ENCODE assay signal across 12 cellular contexts in the genomic region with DNA sequence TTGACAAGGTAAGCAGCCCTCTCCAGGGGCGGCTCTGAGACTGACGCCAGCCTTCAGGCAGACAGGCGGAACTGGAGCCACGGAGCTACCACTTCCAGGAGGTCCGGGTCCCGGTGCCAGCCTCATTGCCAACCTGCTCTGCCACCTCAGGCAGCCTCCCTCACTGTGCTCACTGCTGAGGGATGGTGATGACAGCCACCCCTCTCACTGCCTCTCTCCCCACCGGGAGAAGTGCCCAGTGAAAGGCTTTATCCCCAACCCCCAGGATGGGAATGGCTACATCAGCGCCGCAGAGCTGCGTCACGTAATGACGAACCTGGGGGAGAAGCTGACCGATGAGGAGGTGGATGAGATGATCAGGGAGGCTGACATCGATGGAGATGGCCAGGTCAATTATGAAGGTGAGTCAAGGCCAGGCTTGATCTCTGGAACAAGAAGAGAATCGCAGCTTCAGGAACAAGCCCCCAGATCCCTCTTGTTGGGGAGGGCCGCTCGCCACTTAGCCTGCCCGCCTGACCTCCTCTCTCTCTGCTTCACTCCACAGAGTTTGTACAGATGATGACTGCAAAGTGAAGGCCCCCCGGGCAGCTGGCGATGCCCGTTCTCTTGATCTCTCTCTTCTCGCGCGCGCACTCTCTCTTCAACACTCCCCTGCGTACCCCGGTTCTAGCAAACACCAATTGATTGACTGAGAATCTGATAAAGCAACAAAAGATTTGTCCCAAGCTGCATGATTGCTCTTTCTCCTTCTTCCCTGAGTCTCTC. TPM values are rescaled to one million over a fixed set of nuclear protein-coding genes. Genes with fewer than 3 reads are reported as not detected.
A peak's percentile ranks its signal among the peaks of the same experiment; 100 is the strongest.
DNase-seq lines count a peak whose midpoint lies in the region; ATAC-seq, FAIRE-seq and TF ChIP-seq lines count a peak whose summit lies in the region.
"Had no signal": no experiment of that assay in that cellular context is flagged by ENCODE, and none has a peak within 500 bp of the region (broad histone marks: within the 10 kb centered on the region; RNA-seq: fewer than 3 reads in every experiment).

No MANE protein-coding gene starts in this region.

- POLR2A ChIA-PET in H1 (lab: Charles Lee; ENCODE audit: partially characterized antibody) = interaction anchor here (2.2 kb wide), 1 partner anchor 13 kb away, joined by 7 read pairs; no protein-coding TSS in a partner anchor

- H3K18ac ChIP-seq in H1 (ENCODE audit: extremely low read depth, low read length) = no peak overlapping the region

- no peak overlapping the region for H3K23ac ChIP-seq in H1 (ENCODE audit: insufficient read length)

- 0 out of 2 replicates have a peak overlapping the region, but pooled peaks have one; percentile 5 for H4K8ac ChIP-seq in H1 (ENCODE audit: extremely low read depth, insufficient read depth, low read length)

- WGBS in H1 (ENCODE audit: extremely low coverage in 1 of 2, insufficient coverage in 1 of 2, insufficient read length in 1 of 2, insufficient replicate concordance in 2 of 2, low coverage in 1 of 2, low lambda C conversion rate in 2 of 2, missing lambda C conversion rate in 1 of 2), 2 experiments = 90% methylated on average over 27 of the region's 27 CpGs; no CpG with 5 or more reads in 1 of the 2 experiments
- 92 to 100% methylated on average over 7 to 27 of the region's 27 CpGs for WGBS in transverse colon (ENCODE audit: low coverage in 1 of 2), 2 donors

- no peak overlapping the region for H4K5ac ChIP-seq in H1 (ENCODE audit: insufficient read length, low read depth, low read length)

- intact Hi-C loops in cardiac septum (cut with DNase I) (no loop called here), Right ventricle myocardium inferior (cut with DNase I) (no loop called here), transverse colon (cut with DNase I; ENCODE audit: low total_unique reads) (no loop called here)

- H3K4me3 ChIP-seq in H1 (ENCODE audit: extremely low read depth in 1 of 4, insufficient read depth in 2 of 4, low read depth in 3 of 4, low read length in 4 of 4) (no peak overlapping the region), transverse colon (no peak overlapping the region)

- no peak for ATAC-seq in Right ventricle myocardium inferior
- ATAC-seq: activated CD4-positive, alpha-beta T cell treated with anti-CD3 and anti-CD28 coated beads for 36 hours had no signal

- H3K36me3 ChIP-seq in H1 (ENCODE audit: control insufficient read depth in 2 of 4, insufficient read depth in 4 of 4, low read length in 3 of 4) (peaks cover 16 to 44% (median 40%) of the 10 kb centered on the region in 4 experiments; a peak in 7 of 8 replicates), transverse colon (peaks cover 0 to 40% (median 13%) of the 10 kb centered on the region in 4 donors)

- no peak overlapping the region for H4K91ac ChIP-seq in H1 (replicated peaks; ENCODE audit: insufficient read length, low read length)

- no peak overlapping the region for H3K56ac ChIP-seq in H1 (replicated peaks; ENCODE audit: insufficient read length, low read depth, low read length)

- no peak overlapping the region for H3K9ac ChIP-seq in H1 (replicated peaks in 1 of 4; ENCODE audit: extremely low read depth in 1 of 4, low read depth in 3 of 4, low read length in 3 of 4)

- H2BK12ac ChIP-seq in H1 (ENCODE audit: low read depth, low read length) = no peak overlapping the region

- TF ChIP-seq CTCF in H1 (IDR thresholded peaks at IDR 0.05; ENCODE audit: control extremely low read depth in 1 of 3, insufficient read depth in 1 of 3, low read depth in 1 of 3, low read length in 3 of 3) (no peak), transverse colon (IDR thresholded peaks at IDR 0.05) (no peak)

- in situ Hi-C loops in transverse colon (cut with MboI; ENCODE audit: low pct_ligation_motif_present in 1 of 4, low pct_unique_long_range_greater_than_20kb in 1 of 4, low sequenced_read_pairs in 3 of 4) = no loop called here

- no peak for FAIRE-seq in H1 (lab: Jason Lieb, UNC)
- FAIRE-seq in GM12892 (lab: Jason Lieb, UNC) = no peak

- no peak overlapping the region for H3K4ac ChIP-seq in H1 (replicated peaks; ENCODE audit: insufficient read length, low read depth, low read length)

- no peaks in the 10 kb centered on the region for H3K23me2 ChIP-seq in H1 (ENCODE audit: low read depth, low read length)

- H3K4me1 ChIP-seq in H1 (replicated peaks in 1 of 4; ENCODE audit: control insufficient read depth in 3 of 4, insufficient read depth in 4 of 4, low read length in 3 of 4) (peaks cover 0 to 5% (median 1%) of the 10 kb centered on the region in 4 experiments; a peak in 2 of 7 replicates), transverse colon (peaks cover 6 to 32% (median 12%) of the 10 kb centered on the region in 4 donors)

- TF ChIP-seq EP300 in H1 (IDR thresholded peaks at IDR 0.05; ENCODE audit: borderline replicate concordance in 1 of 2, low read depth in 2 of 2, low read length in 2 of 2) (no peak), transverse colon (IDR thresholded peaks at IDR 0.05; ENCODE audit: low read depth) (no peak)

- TF ChIP-seq RAD21 in H1 (IDR thresholded peaks at IDR 0.05 in 1 of 2, conservative IDR thresholded peaks at IDR 0.05 in 1 of 2; ENCODE audit: low read depth in 2 of 2, low read length in 2 of 2) = no peak

- H2AK5ac ChIP-seq in H1 (ENCODE audit: low read depth, low read length) = no peak overlapping the region

- no peak for TF ChIP-seq POLR2A in H1 (IDR thresholded peaks at IDR 0.05; ENCODE audit: control extremely low read depth in 1 of 2, low read depth in 2 of 2, low read length in 2 of 2)
- TF ChIP-seq POLR2A in transverse colon (IDR thresholded peaks at IDR 0.05) = no peak
- TF ChIP-seq POLR2A in GM12892 (IDR thresholded peaks at IDR 0.05; ENCODE audit: low read depth, low read length) = no peak

- H2BK5ac ChIP-seq in H1 (ENCODE audit: low read depth, low read length) = no peak overlapping the region

- no peak overlapping the region for H3K14ac ChIP-seq in H1 (ENCODE audit: insufficient read length)

- peaks cover 9 to 24% of the 10 kb centered on the region in 2 experiments for H4K20me1 ChIP-seq in H1 (replicated peaks in 1 of 2; ENCODE audit: control insufficient read depth in 1 of 2, insufficient read depth in 2 of 2, low read length in 2 of 2)

- peaks cover 0 to 12% of the 10 kb centered on the region in 2 experiments; a peak in 2 of 4 replicates for H3K79me2 ChIP-seq in H1 (ENCODE audit: control insufficient read depth in 1 of 2, insufficient read depth in 2 of 2, low read length in 2 of 2)

- CTCF ChIA-PET in H1 (lab: Charles Lee; ENCODE audit: partially characterized antibody) = interaction anchor here (15.6 kb wide), 1 partner anchor 52 kb away, joined by 341 read pairs; a partner anchor contains a TSS

- no peak overlapping the region for H2BK15ac ChIP-seq in H1 (ENCODE audit: low read length)

- H3K27ac ChIP-seq in H1 (ENCODE audit: low read depth, low read length) = no peak overlapping the region
- no peak overlapping the region for H3K27ac ChIP-seq in transverse colon
- H3K27ac ChIP-seq: HL-60 had no signal

- H2BK20ac ChIP-seq in H1 (ENCODE audit: low read length) = no peak overlapping the region

- DNase-seq in cardiac septum (ENCODE audit: low spot score) (peak; percentile 59), Right ventricle myocardium inferior (ENCODE audit: missing footprints) (no peak), H1 (ENCODE audit: low read depth in 1 of 2, low spot score in 2 of 2) (no peak), transverse colon (peak; percentile 7), GM12892 (ENCODE audit: insufficient read length) (no peak)
- no peak for DNase-seq in stimulated activated CD4-positive, alpha-beta T cell treated with anti-CD3 and anti-CD28 coated beads, Interleukin-12 subunit alpha, Interleukin-12 subunit beta, amount 100 ng/mL, for 4 hours
- DNase-seq: activated CD4-positive, alpha-beta T cell treated with anti-CD3 and anti-CD28 coated beads for 36 hours; AML-193; MM.1S had no signal

- H2BK120ac ChIP-seq in H1 (replicated peaks; ENCODE audit: low read depth, low read length) = no peak overlapping the region

- H2AFZ ChIP-seq in H1 (ENCODE audit: low read length) = no peak overlapping the region

- peaks cover 5% of the 10 kb centered on the region for H3K79me1 ChIP-seq in H1 (ENCODE audit: low read depth, low read length)

- H3K9me3 ChIP-seq in H1 (ENCODE audit: insufficient read depth in 2 of 2, low read depth in 1 of 2, low read length in 1 of 2) = no peaks in the 10 kb centered on the region
- H3K9me3 ChIP-seq in transverse colon = no peaks in the 10 kb centered on the region

- no peak overlapping the region for H3K4me2 ChIP-seq in H1 (ENCODE audit: insufficient read depth in 1 of 2, low read depth in 2 of 2, low read length in 2 of 2)

- H3K27me3 ChIP-seq in H1 (replicated peaks in 1 of 4; ENCODE audit: control insufficient read depth in 3 of 4, extremely low read depth in 1 of 4, insufficient read depth in 3 of 4, low read length in 3 of 4) = no peaks in the 10 kb centered on the region
- no peaks in the 10 kb centered on the region for H3K27me3 ChIP-seq in transverse colon

RNA-seq across cellular contexts. Expression of a gene that starts 7.6 kb away (rescaled TPM):
- total RNA-seq in cardiac septum (271 TPM), Right ventricle myocardium inferior (378 TPM), transverse colon (100 to 1,000 TPM; 160 to 923 (median 194) TPM)
- 318 and 326 TPM in 2 replicates for total RNA-seq in H1 (2021; fragmentation: NEBNext Ultra II Directional; extraction: Animal tissue kit (Norgen Biotek cat#: 25700))
- polyA plus RNA-seq in H1 (2011; rRNA removed) = 315 and 405 TPM in 2 replicates
- polyA plus RNA-seq in H1 (2011; cell fraction: cytosol; rRNA removed) = 585 TPM
- 241 TPM for polyA plus RNA-seq in H1 (2011; cell fraction: nucleus; rRNA removed)
- 396 to 462 TPM (median 444 TPM) in 4 replicates for polyA plus RNA-seq in H1 (2012, experiment 1 of 2)
- polyA plus RNA-seq in H1 (2012, experiment 2 of 2) = 353 TPM
- 213 TPM for polyA plus RNA-seq in H1 (2013, experiment 1 of 2)
- 220 TPM for polyA plus RNA-seq in H1 (2013, experiment 2 of 2)
- 129 and 145 TPM in 2 replicates for polyA minus RNA-seq in H1 (2011; rRNA and poly(A)+ RNA removed)
- polyA minus RNA-seq in H1 (2011; cell fraction: cytosol; rRNA and poly(A)+ RNA removed) = 94.5 TPM
- polyA minus RNA-seq in H1 (2011; cell fraction: nucleus; rRNA and poly(A)+ RNA removed) = 67.8 TPM
- polyA plus RNA-seq in GM12892 (2012; ENCODE audit: missing spikeins) = 340 TPM

RNA-seq across cellular contexts. Expression of a gene that starts 16.1 kb away (rescaled TPM):
- total RNA-seq in cardiac septum (8.6 TPM), Right ventricle myocardium inferior (3.8 TPM), transverse colon (1 to 10 TPM in 2 of 4 donors, under 1 TPM in 1, not detected in 1; 0.55 to 2.4 (median 2.2) TPM)
- total RNA-seq in H1 (2021; fragmentation: NEBNext Ultra II Directional; extraction: Animal tissue kit (Norgen Biotek cat#: 25700)) = not detected in 2 replicates
- polyA plus RNA-seq in H1 (2011; rRNA removed) = 0.15 and 0.19 TPM in 2 replicates
- polyA plus RNA-seq in H1 (2011; cell fraction: cytosol; rRNA removed) = 0.14 TPM
- 0.09 TPM for polyA plus RNA-seq in H1 (2011; cell fraction: nucleus; rRNA removed)
- polyA plus RNA-seq in H1 (2012, experiment 1 of 2) = not detected in 4 replicates
- not detected for polyA plus RNA-seq in H1 (2012, experiment 2 of 2)
- polyA plus RNA-seq in H1 (2013, experiment 1 of 2) = 0.10 TPM
- 0.13 TPM for polyA plus RNA-seq in H1 (2013, experiment 2 of 2)
- polyA minus RNA-seq in H1 (2011; rRNA and poly(A)+ RNA removed) = not detected in 2 replicates
- not detected for polyA minus RNA-seq in H1 (2011; cell fraction: cytosol; rRNA and poly(A)+ RNA removed)
- polyA minus RNA-seq in H1 (2011; cell fraction: nucleus; rRNA and poly(A)+ RNA removed) = not detected
- 13.5 TPM for polyA plus RNA-seq in GM12892 (2012; ENCODE audit: missing spikeins)

RNA-seq across cellular contexts. Expression of a gene that starts 27.2 kb away (rescaled TPM):
- total RNA-seq in cardiac septum = not detected
- not detected for total RNA-seq in Right ventricle myocardium inferior
- not detected in 2 replicates for total RNA-seq in H1 (2021; fragmentation: NEBNext Ultra II Directional; extraction: Animal tissue kit (Norgen Biotek cat#: 25700))
- not detected in 2 replicates for polyA plus RNA-seq in H1 (2011; rRNA removed)
- polyA plus RNA-seq in H1 (2011; cell fraction: cytosol; rRNA removed) = not detected
- polyA plus RNA-seq in H1 (2011; cell fraction: nucleus; rRNA removed) = not detected
- polyA plus RNA-seq in H1 (2012, experiment 1 of 2) = 3.6 TPM in 1 of 4 replicates, not detected in the others
- polyA plus RNA-seq in H1 (2012, experiment 2 of 2) = not detected
- polyA plus RNA-seq in H1 (2013, experiment 1 of 2) = not detected
- 1.7 TPM for polyA plus RNA-seq in H1 (2013, experiment 2 of 2)
- polyA minus RNA-seq in H1 (2011; rRNA and poly(A)+ RNA removed) = not detected in 2 replicates
- not detected for polyA minus RNA-seq in H1 (2011; cell fraction: cytosol; rRNA and poly(A)+ RNA removed)
- not detected for polyA minus RNA-seq in H1 (2011; cell fraction: nucleus; rRNA and poly(A)+ RNA removed)
- total RNA-seq in transverse colon = not detected
- 21.2 TPM for polyA plus RNA-seq in GM12892 (2012; ENCODE audit: missing spikeins)
- total RNA-seq: lower leg skin, osteocyte had no signal

RNA-seq across cellular contexts. Expression of a gene that starts 52.2 kb away (rescaled TPM):
- total RNA-seq in cardiac septum = 23.8 TPM
- total RNA-seq in Right ventricle myocardium inferior = 14.1 TPM
- 1.5 and 2.0 TPM in 2 replicates for total RNA-seq in H1 (2021; fragmentation: NEBNext Ultra II Directional; extraction: Animal tissue kit (Norgen Biotek cat#: 25700))
- polyA plus RNA-seq in H1 (2011; rRNA removed) = 1.8 and 1.9 TPM in 2 replicates
- polyA plus RNA-seq in H1 (2011; cell fraction: cytosol; rRNA removed) = 1.8 TPM
- polyA plus RNA-seq in H1 (2011; cell fraction: nucleus; rRNA removed) = 2.1 TPM
- 1.1 to 1.4 TPM (median 1.2 TPM) in 4 replicates for polyA plus RNA-seq in H1 (2012, experiment 1 of 2)
- 1.4 TPM for polyA plus RNA-seq in H1 (2012, experiment 2 of 2)
- polyA plus RNA-seq in H1 (2013, experiment 1 of 2) = 1.3 TPM
- polyA plus RNA-seq in H1 (2013, experiment 2 of 2) = 1.3 TPM
- 0.61 and 1.2 TPM in 2 replicates for polyA minus RNA-seq in H1 (2011; rRNA and poly(A)+ RNA removed)
- polyA minus RNA-seq in H1 (2011; cell fraction: cytosol; rRNA and poly(A)+ RNA removed) = 0.81 TPM
- 1.00 TPM for polyA minus RNA-seq in H1 (2011; cell fraction: nucleus; rRNA and poly(A)+ RNA removed)
- total RNA-seq in transverse colon = 10 to 100 TPM in 1 of 4 donors, 1 to 10 TPM in 3; 5.3 to 27.1 (median 7.5) TPM
- 1.7 TPM for polyA plus RNA-seq in GM12892 (2012; ENCODE audit: missing spikeins)

Comparison
In these comparisons a context has a peak if more than half of its experiments do, and no peak if none do; other contexts are left out.
1. DNase-seq: peak in cardiac septum (single experiment) and transverse colon (single experiment); none in Right ventricle myocardium inferior (single experiment), H1 (0 of 2), GM12892 (single experiment) and stimulated activated CD4-positive, alpha-beta T cell treated with anti-CD3 and anti-CD28 coated beads, Interleukin-12 subunit alpha, Interleukin-12 subunit beta, amount 100 ng/mL, for 4 hours (single experiment).